ENCODE assay signal across 9 cellular contexts in genomic region chr15:100111103-100112060, GRCh38.
DNase-seq lines count a peak whose midpoint lies in the region; ATAC-seq, FAIRE-seq and TF ChIP-seq lines count a peak whose summit lies in the region.
"Had no signal": no experiment of that assay in that cellular context is flagged by ENCODE, and none has a peak within 500 bp of the region (broad histone marks: within the 10 kb centered on the region; RNA-seq: fewer than 3 reads in every experiment).

No MANE protein-coding gene starts in this region.

- intact Hi-C loops in pancreas (cut with DNase I) = no loop called here

- H3K27me3 Mint-ChIP-seq in T-helper 2 cell treated with Interferon-gamma antibody and Interleukin-4, amounts not matched to agents 5 μg/mL and 100 μg/mL, for 36 hours (ENCODE audit: low read depth) = no peaks in the 10 kb centered on the region

- peaks cover 27% of the 10 kb centered on the region for H3K4me1 Mint-ChIP-seq in T-helper 2 cell treated with Interferon-gamma antibody and Interleukin-4, amounts not matched to agents 5 μg/mL and 100 μg/mL, for 36 hours (ENCODE audit: low read depth)

- no peaks in the 10 kb centered on the region for H3K4me1 ChIP-seq in pancreas

- peak overlapping the region in 1 of 4 donors; percentile 12 for H3K27ac ChIP-seq in pancreas
- H3K27ac ChIP-seq: neutrophil had no signal

- peak overlapping the region; percentile 90 for H3K27ac Mint-ChIP-seq in T-helper 2 cell treated with Interferon-gamma antibody and Interleukin-4, amounts not matched to agents 5 μg/mL and 100 μg/mL, for 36 hours

- no peaks in the 10 kb centered on the region for H3K9me3 ChIP-seq in pancreas
- H3K9me3 ChIP-seq: neutrophil had no signal

- H3K27me3 ChIP-seq in pancreas = no peaks in the 10 kb centered on the region

- no peaks in the 10 kb centered on the region for H3K9me3 Mint-ChIP-seq in T-helper 2 cell treated with Interferon-gamma antibody and Interleukin-4, amounts not matched to agents 5 μg/mL and 100 μg/mL, for 36 hours

- H3K4me3 ChIP-seq in epithelial cell of proximal tubule (ENCODE audit: low read depth, low read length) (no peak overlapping the region), pancreas (no peak overlapping the region)

- H3K36me3 Mint-ChIP-seq in T-helper 2 cell treated with Interferon-gamma antibody and Interleukin-4, amounts not matched to agents 5 μg/mL and 100 μg/mL, for 36 hours (ENCODE audit: low read depth) = no peaks in the 10 kb centered on the region

- TF ChIP-seq CTCF in epithelial cell of proximal tubule (conservative IDR thresholded peaks at IDR 0.05; ENCODE audit: low read depth, low read length) (no peak), pancreas (IDR thresholded peaks at IDR 0.05) (no peak)

- peak in 3 of 4 donors; percentile 13 to 68 (median 52) for ATAC-seq in pancreas

- no peak for FAIRE-seq in pancreas (lab: Jason Lieb, UNC)

- peak; percentile 28 for DNase-seq in SIG-M5 treated with dmso at 0.1 percent for 504 hours (lab: John Stamatoyannopoulos, UW; ENCODE audit: unreplicated experiment)
- DNase-seq in SIG-M5 (lab: John Stamatoyannopoulos, UW) = no peak
- DNase-seq in T-helper 2 cell treated with Interferon-gamma antibody and Interleukin-4, amounts not matched to agents 5 μg/mL and 100 μg/mL, for 36 hours (ENCODE audit: low spot score) = peak; percentile 42
- DNase-seq in epithelial cell of proximal tubule (ENCODE audit: low read depth) = peak; percentile 1
- peak in 1 of 6 donors; percentile 56 for DNase-seq in pancreas
- DNase-seq in NCI-H526 (lab: John Stamatoyannopoulos, UW) = no peak
- no peak for DNase-seq in inferior parietal cortex (ENCODE audit: extremely low spot score)
- no peak for DNase-seq in HuH-7.5 (ENCODE audit: low spot score)

- 68 to 79% methylated on average over 15 of the region's 15 CpGs for WGBS in pancreas, 2 donors

- peak overlapping the region; percentile 65 for H3K4me3 Mint-ChIP-seq in T-helper 2 cell treated with Interferon-gamma antibody and Interleukin-4, amounts not matched to agents 5 μg/mL and 100 μg/mL, for 36 hours

- no peaks in the 10 kb centered on the region for H3K36me3 ChIP-seq in pancreas
- H3K36me3 ChIP-seq: neutrophil had no signal

Comparison
In these comparisons a context has a peak if more than half of its experiments do, and no peak if none do; other contexts are left out.
1. DNase-seq: peak in SIG-M5 treated with dmso at 0.1 percent for 504 hours (single experiment), T-helper 2 cell treated with Interferon-gamma antibody and Interleukin-4, amounts not matched to agents 5 μg/mL and 100 μg/mL, for 36 hours (single experiment) and epithelial cell of proximal tubule (single experiment); none in SIG-M5 (single experiment), NCI-H526 (0 of 2), inferior parietal cortex (single experiment) and HuH-7.5 (single experiment).